Comparison of ENCODE assay signal across 9 cellular contexts in genomic region chr19:47158879-47159509, GRCh38. TPM values are rescaled to one million over a fixed set of nuclear protein-coding genes. Genes with fewer than 3 reads are reported as not detected.
DNase-seq lines count a peak whose midpoint lies in the region; ATAC-seq and TF ChIP-seq lines count a peak whose summit lies in the region.
"Had no signal": no experiment of that assay in that cellular context is flagged by ENCODE, and none has a peak within 500 bp of the region (broad histone marks: within the 10 kb centered on the region; RNA-seq: fewer than 3 reads in every experiment).

No MANE protein-coding gene starts in this region.

- no peak for TF ChIP-seq CTCF in breast epithelium (IDR thresholded peaks at IDR 0.05)

- H3K4me1 Mint-ChIP-seq in naive thymus-derived CD4-positive, alpha-beta T cell, result peaks cover 35 to 80% (median 63%) of the 10 kb centered on the region in 7 donors

- H3K27ac ChIP-seq in breast epithelium, result peak overlapping the region; percentile 89 to 93
- H3K27ac ChIP-seq in naive thymus-derived CD4-positive, alpha-beta T cell (ENCODE audit: low read depth, low read length), result peak overlapping the region; percentile 66

- peaks cover 4 to 26% (median 15%) of the 10 kb centered on the region in 5 donors for H3K36me3 Mint-ChIP-seq in naive thymus-derived CD4-positive, alpha-beta T cell

- peak overlapping the region; percentile 79 to 98 (median 84) for H3K4me3 Mint-ChIP-seq in naive thymus-derived CD4-positive, alpha-beta T cell

- no peaks in the 10 kb centered on the region for H3K9me3 ChIP-seq in breast epithelium
- H3K9me3 ChIP-seq in naive thymus-derived CD4-positive, alpha-beta T cell (ENCODE audit: control insufficient read depth in 2 of 3, low read length in 3 of 3), result no peaks in the 10 kb centered on the region

- no peaks in the 10 kb centered on the region for H3K27me3 Mint-ChIP-seq in naive thymus-derived CD4-positive, alpha-beta T cell

- peak overlapping the region in 1 of 3 donors; percentile 47 for H3K4me3 ChIP-seq in breast epithelium
- H3K4me3 ChIP-seq in naive thymus-derived CD4-positive, alpha-beta T cell (ENCODE audit: low read length), result peak overlapping the region; percentile 55

- peaks cover 11 to 21% of the 10 kb centered on the region in 2 donors for H3K4me1 ChIP-seq in breast epithelium
- peaks cover 57 to 76% of the 10 kb centered on the region in 2 donors for H3K4me1 ChIP-seq in naive thymus-derived CD4-positive, alpha-beta T cell (ENCODE audit: control insufficient read depth in 2 of 2, insufficient read depth in 2 of 2, low read length in 2 of 2)

- ATAC-seq in naive thymus-derived CD4-positive, alpha-beta T cell, result peak; percentile 91
- ATAC-seq in GM21447 (IDR thresholded peaks at IDR 0.05; ENCODE audit: unreplicated experiment) (no peak), GM21825 (IDR thresholded peaks at IDR 0.05; ENCODE audit: unreplicated experiment) (no peak), GM19324 (IDR thresholded peaks at IDR 0.05; ENCODE audit: low FRiP score, unreplicated experiment) (no peak)
- ATAC-seq: HepG2 had no signal

- CTCF ChIA-PET in naive thymus-derived CD4-positive, alpha-beta T cell (lab: Charles Lee), result interaction anchor here (0.9 to 7.5 kb wide), 13 partner anchors 9 to 145 kb away, joined by 3 to 54 read pairs (median 12); no protein-coding TSS in a partner anchor

- no peaks in the 10 kb centered on the region for H3K27me3 ChIP-seq in breast epithelium
- H3K27me3 ChIP-seq in naive thymus-derived CD4-positive, alpha-beta T cell (ENCODE audit: control insufficient read depth in 2 of 2, insufficient read depth in 2 of 2, low read length in 2 of 2), result no peaks in the 10 kb centered on the region

- intact Hi-C loops in breast epithelium (cut with DNase I; ENCODE audit: low total_unique reads), result no loop called here
- intact Hi-C loops in naive thymus-derived CD4-positive, alpha-beta T cell (cut with micrococcal nuclease), result loop anchor here (1.0 to 5.0 kb wide), 7 partner anchors 10 to 68 kb away; no protein-coding TSS in a partner anchor

- POLR2A ChIA-PET in naive thymus-derived CD4-positive, alpha-beta T cell (lab: Charles Lee), result interaction anchor here (0.6 to 19.8 kb wide), 17 partner anchors 9 to 299 kb away, joined by 3 to 386 read pairs (median 5); partner anchors contain the start of genes CCDC9 and ZC3H4

- DNase-seq in stimulated activated naive CD4-positive, alpha-beta T cell (lab: John Stamatoyannopoulos, UW), result peak; percentile 16 to 80 (median 55)
- DNase-seq in stimulated activated naive CD4-positive, alpha-beta T cell treated with Interleukin-2 at 50 U/mL for 16 hours (lab: John Stamatoyannopoulos, UW), result no peak
- DNase-seq in breast epithelium (ENCODE audit: low spot score in 2 of 2) (no peak), RPMI8226 (no peak)
- peak in 7 of 9 donors; percentile 69 to 83 (median 80) for DNase-seq in naive thymus-derived CD4-positive, alpha-beta T cell

- H3K36me3 ChIP-seq in breast epithelium, result no peaks in the 10 kb centered on the region
- peaks cover 0 to 13% (median 0%) of the 10 kb centered on the region in 3 experiments for H3K36me3 ChIP-seq in naive thymus-derived CD4-positive, alpha-beta T cell (ENCODE audit: control insufficient read depth in 2 of 3, insufficient read depth in 3 of 3, low read length in 3 of 3)

- peak overlapping the region; percentile 82 to 98 (median 97) for H3K27ac Mint-ChIP-seq in naive thymus-derived CD4-positive, alpha-beta T cell

- no peaks in the 10 kb centered on the region for H3K9me3 Mint-ChIP-seq in naive thymus-derived CD4-positive, alpha-beta T cell

- TF ChIP-seq POLR2A in breast epithelium (IDR thresholded peaks at IDR 0.05), result no peak

RNA-seq across cellular contexts. Expression of gene SAE1, which starts 28.4 kb away (rescaled TPM):
- total RNA-seq in breast epithelium, result 10 to 100 TPM; 44.6 to 61.4 (median 55.7) TPM
- total RNA-seq in naive thymus-derived CD4-positive, alpha-beta T cell, result 100 to 1,000 TPM in 1 of 5 experiments, 10 to 100 TPM in 4; 34.3 to 115 (median 46.4) TPM
- 100 to 1,000 TPM; 145 to 181 TPM for polyA plus RNA-seq in naive thymus-derived CD4-positive, alpha-beta T cell

RNA-seq across cellular contexts. Expression of gene ZC3H4, which starts 45.4 kb away (rescaled TPM):
- 10 to 100 TPM; 17.7 to 23.4 (median 19.5) TPM for total RNA-seq in breast epithelium
- total RNA-seq in naive thymus-derived CD4-positive, alpha-beta T cell, result 100 to 1,000 TPM in 1 of 5 experiments, 10 to 100 TPM in 4; 53.6 to 123 (median 73.0) TPM
- 1 to 10 TPM; 2.0 to 2.3 TPM for polyA plus RNA-seq in naive thymus-derived CD4-positive, alpha-beta T cell

Comparison
In these comparisons a context has a peak if more than half of its experiments do, and no peak if none do; other contexts are left out.
1. DNase-seq: peak in stimulated activated naive CD4-positive, alpha-beta T cell (6 of 6) and naive thymus-derived CD4-positive, alpha-beta T cell (7 of 9); none in stimulated activated naive CD4-positive, alpha-beta T cell treated with Interleukin-2 at 50 U/mL for 16 hours (single experiment), breast epithelium (0 of 2) and RPMI8226 (single experiment).